ENCODE assay signal across 18 cellular contexts in the genomic region with DNA sequence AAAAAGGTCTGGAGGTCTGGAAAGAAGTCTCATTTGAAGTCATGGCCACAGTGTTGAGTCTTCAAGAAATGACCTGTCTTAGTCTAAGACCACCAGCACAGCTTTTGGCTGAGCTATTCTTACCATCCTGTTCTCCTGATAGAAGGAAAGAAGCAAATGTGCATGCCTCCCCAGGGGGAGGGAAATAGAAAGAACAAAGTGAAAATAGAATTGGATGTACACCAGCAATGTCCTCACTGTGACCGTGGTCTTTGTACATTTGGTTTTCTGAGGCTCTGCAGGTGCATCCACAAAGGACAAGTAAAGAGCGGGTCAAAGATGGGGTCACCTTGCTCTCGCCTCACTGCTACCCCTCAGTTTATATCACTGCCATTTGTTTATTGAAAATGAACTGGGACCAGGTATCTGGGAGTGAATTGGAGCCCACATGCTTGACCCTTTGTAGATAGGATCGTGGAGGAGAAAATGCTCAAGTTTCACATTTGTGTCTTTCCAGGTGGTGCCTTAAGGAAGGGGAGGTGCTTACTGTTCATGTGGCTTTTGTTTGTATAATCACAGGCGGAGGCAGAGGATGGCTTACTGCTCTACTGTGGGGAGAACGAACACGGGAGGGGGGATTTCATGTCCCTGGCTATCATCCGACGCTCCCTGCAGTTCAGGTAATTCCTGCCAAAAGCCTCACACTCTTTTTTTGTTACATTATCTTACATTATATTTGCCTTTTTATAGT.
"Had no signal": no experiment of that assay in that cellular context is flagged by ENCODE, and none has a peak within 500 bp of the region (broad histone marks: within the 10 kb centered on the region; RNA-seq: fewer than 3 reads in every experiment).

No MANE protein-coding gene starts in this region.

- DNase-seq: KBM-7; MV-4-11; NCI-H1048; NCI-H1105; NCI-H1417 treated with DMSO at 0.1 percent for 48 hours; NCI-H146; NCI-H187; NCI-H2029; NCI-H2081 treated with DMSO at 0.1 percent for 48 hours; NCI-H2227 treated with DMSO at 0.1 percent for 48 hours; NCI-H524; NCI-H526 treated with DMSO at 0.1 percent for 48 hours; NK-92 treated with Interleukin-12 subunit alpha and Interleukin-12 subunit beta, amount 100 ng/mL, for 24 hours; PC-3; SHP77; SK-N-SH; SW 1271; T-cell had no signal
